Comparison of ENCODE assay signal across 20 cellular contexts in genomic region chr5:149282027-149282965, GRCh38. TPM values are rescaled to one million over a fixed set of nuclear protein-coding genes. Genes with fewer than 3 reads are reported as not detected.
A peak's percentile ranks its signal among the peaks of the same experiment; 100 is the strongest.
DNase-seq lines count a peak whose midpoint lies in the region; ATAC-seq and TF ChIP-seq lines count a peak whose summit lies in the region.
"Had no signal": no experiment of that assay in that cellular context is flagged by ENCODE, and none has a peak within 500 bp of the region (broad histone marks: within the 10 kb centered on the region; RNA-seq: fewer than 3 reads in every experiment).

No MANE protein-coding gene starts in this region.

- no peak overlapping the region for H3K9ac ChIP-seq in BLaER1 treated with 17β-estradiol and CSF1 and Interleukin-3, amounts not matched to agents 10 nM and 100 nM
- H3K9ac ChIP-seq: KMS-11 had no signal

- peaks cover 35 to 71% (median 60%) of the 10 kb centered on the region in 10 experiments for H3K4me1 ChIP-seq in BLaER1 treated with 17β-estradiol and CSF1 and Interleukin-3, amounts not matched to agents 10 nM and 100 nM
- H3K4me1 ChIP-seq in right cardiac atrium (ENCODE audit: control insufficient read depth, insufficient read depth, low read length) (peaks cover 34% of the 10 kb centered on the region), esophagus muscularis mucosa (peaks cover 32 to 74% (median 37%) of the 10 kb centered on the region in 4 donors)
- H3K4me1 ChIP-seq: BE2C had no signal

- no TSS peak for BruUV-seq in Calu3 (replicated peaks; lab: Mats Ljungman, UMichigan)

- H3K27ac ChIP-seq in BLaER1 treated with 17β-estradiol and CSF1 and Interleukin-3, amounts not matched to agents 10 nM and 100 nM: peak overlapping the region in 3 of 11 experiments; percentile 11 to 87 (median 80); a peak in 3 of 22 replicates
- H3K27ac ChIP-seq in right cardiac atrium (ENCODE audit: low read length) (peak overlapping the region; percentile 90), esophagus muscularis mucosa (replicated peaks in 1 of 4) (no peak overlapping the region)
- H3K27ac ChIP-seq: KMS-11, PC-9 had no signal

- no peak overlapping the region for H3K4me3 Mint-ChIP-seq in Calu3 (ENCODE audit: low read depth, unreplicated experiment)
- H3K4me3 Mint-ChIP-seq: CD4-positive, alpha-beta T cell; H9 had no signal

- no peak for TF ChIP-seq POLR2A in esophagus muscularis mucosa (IDR thresholded peaks at IDR 0.05; ENCODE audit: low read depth)

- no peaks in the 10 kb centered on the region for H3K36me3 Mint-ChIP-seq in Calu3 (ENCODE audit: insufficient read depth, unreplicated experiment)

- ATAC-seq in Right ventricle myocardium superior (ENCODE audit: poor library complexity) (peak; percentile 66), right cardiac atrium (peak in 1 of 2 donors; percentile 41), sciatic nerve (peak; percentile 59), GM21529 (IDR thresholded peaks at IDR 0.05; ENCODE audit: unreplicated experiment) (no peak)

- no peaks in the 10 kb centered on the region for H3K9me3 ChIP-seq in BLaER1 treated with 17β-estradiol and CSF1 and Interleukin-3, amounts not matched to agents 10 nM and 100 nM (replicated peaks in 1 of 11)
- no peaks in the 10 kb centered on the region for H3K9me3 ChIP-seq in right cardiac atrium (ENCODE audit: control insufficient read depth, low read length)
- no peaks in the 10 kb centered on the region for H3K9me3 ChIP-seq in esophagus muscularis mucosa
- H3K9me3 ChIP-seq: BE2C, Caco-2 had no signal

- intact Hi-C loops in Right ventricle myocardium superior (cut with DNase I): no loop called here
- intact Hi-C loops in right cardiac atrium (cut with DNase I): no loop called here
- intact Hi-C loops in sciatic nerve (cut with DNase I): no loop called here
- intact Hi-C loops in esophagus muscularis mucosa (cut with DNase I): no loop called here
- intact Hi-C loops in Calu3 (cut with micrococcal nuclease; ENCODE audit: unreplicated experiment): no loop called here

- no peaks in the 10 kb centered on the region for H4K20me1 ChIP-seq in BLaER1 treated with 17β-estradiol and CSF1 and Interleukin-3, amounts not matched to agents 10 nM and 100 nM

- DNase-seq in Right ventricle myocardium superior (peak; percentile 62), right cardiac atrium (no peak), sciatic nerve (ENCODE audit: low spot score) (no peak), esophagus muscularis mucosa (ENCODE audit: extremely low spot score) (no peak), superior temporal gyrus (ENCODE audit: extremely low spot score) (no peak), Calu3 (no peak)
- DNase-seq: BE2C; Caco-2; CD4-positive, alpha-beta T cell; DMS153; GF-D8; H9; MV-4-11; NCI-H187; NCI-H2107; NCI-H526; PC-9 had no signal

- H3K4me2 ChIP-seq in BLaER1 treated with 17β-estradiol and CSF1 and Interleukin-3, amounts not matched to agents 10 nM and 100 nM: peak overlapping the region in 8 of 11 experiments; percentile 6 to 97 (median 84); a peak in 12 of 22 replicates
- H3K4me2 ChIP-seq: KMS-11, PC-9 had no signal

- no peaks in the 10 kb centered on the region for H3K9me3 Mint-ChIP-seq in Calu3 (ENCODE audit: low read depth, unreplicated experiment)
- H3K9me3 Mint-ChIP-seq: CD4-positive, alpha-beta T cell; H9 had no signal

- 60% methylated on average over 12 of the region's 12 CpGs for WGBS in right cardiac atrium
- WGBS in esophagus muscularis mucosa: 86% methylated on average over 12 of the region's 12 CpGs

- no peaks in the 10 kb centered on the region for H3K27me3 ChIP-seq in BLaER1 treated with 17β-estradiol and CSF1 and Interleukin-3, amounts not matched to agents 10 nM and 100 nM
- H3K27me3 ChIP-seq in right cardiac atrium (ENCODE audit: control insufficient read depth, insufficient read depth) (no peaks in the 10 kb centered on the region), esophagus muscularis mucosa (no peaks in the 10 kb centered on the region)
- H3K27me3 ChIP-seq: BE2C had no signal

- no peak overlapping the region for H3K4me3 ChIP-seq in BLaER1 treated with 17β-estradiol and CSF1 and Interleukin-3, amounts not matched to agents 10 nM and 100 nM
- H3K4me3 ChIP-seq in right cardiac atrium (ENCODE audit: low read length): no peak overlapping the region
- no peak overlapping the region for H3K4me3 ChIP-seq in esophagus muscularis mucosa
- H3K4me3 ChIP-seq: PC-9 had no signal

- H3K4me1 Mint-ChIP-seq in Calu3 (ENCODE audit: low read depth, unreplicated experiment): no peaks in the 10 kb centered on the region

- CTCF ChIA-PET in Calu3 (lab: Charles Lee): interaction anchor here (0.6 kb wide), 1 partner anchor 196 kb away, joined by 4 read pairs; no protein-coding TSS in a partner anchor

- TF ChIP-seq EP300 in esophagus muscularis mucosa (IDR thresholded peaks at IDR 0.05): no peak

- no peak overlapping the region for H3K27ac Mint-ChIP-seq in Calu3 (ENCODE audit: unreplicated experiment)
- H3K27ac Mint-ChIP-seq: CD4-positive, alpha-beta T cell had no signal

- no peaks in the 10 kb centered on the region; a peak in 1 of 22 replicates for H3K36me3 ChIP-seq in BLaER1 treated with 17β-estradiol and CSF1 and Interleukin-3, amounts not matched to agents 10 nM and 100 nM
- no peaks in the 10 kb centered on the region for H3K36me3 ChIP-seq in esophagus muscularis mucosa
- H3K36me3 ChIP-seq: BE2C had no signal

- TF ChIP-seq CTCF in esophagus muscularis mucosa (IDR thresholded peaks at IDR 0.05) (no peak), Calu3 (IDR thresholded peaks at IDR 0.05; ENCODE audit: unreplicated experiment) (no peak)

- H3K27me3 Mint-ChIP-seq in Calu3 (ENCODE audit: unreplicated experiment): no peaks in the 10 kb centered on the region
- H3K27me3 Mint-ChIP-seq: CD4-positive, alpha-beta T cell had no signal

RNA-seq across cellular contexts. Expression of gene AFAP1L1, which starts 10.6 kb away (rescaled TPM):
- 42.2 TPM for total RNA-seq in Right ventricle myocardium superior
- 10 to 100 TPM; 36.9 to 59.7 (median 42.7) TPM for total RNA-seq in right cardiac atrium
- polyA plus RNA-seq in right cardiac atrium: 26.2 TPM
- total RNA-seq in sciatic nerve: 54.8 TPM
- 10 to 100 TPM in 3 of 4 donors, 1 to 10 TPM in 1; 10.0 to 23.8 (median 16.6) TPM for total RNA-seq in esophagus muscularis mucosa
- 7.8 and 10.3 TPM in 2 replicates for total RNA-seq in Calu3 (2022)
